In genomic region chr2:8575810-8576423, GRCh38 we compare ENCODE assay signal across 9 cellular contexts.
DNase-seq lines count a peak whose midpoint lies in the region; ATAC-seq lines count a peak whose summit lies in the region.
"Had no signal": no experiment of that assay in that cellular context is flagged by ENCODE, and none has a peak within 500 bp of the region (broad histone marks: within the 10 kb centered on the region; RNA-seq: fewer than 3 reads in every experiment).

No MANE protein-coding gene starts in this region.

- CTCF ChIA-PET in activated CD4-positive, alpha-beta T cell treated with anti-CD3 and anti-CD28 coated beads for 36 hours (lab: Charles Lee): interaction anchor here (1.4 kb wide), 1 partner anchor 22 kb away, joined by 3 read pairs; no protein-coding TSS in a partner anchor

- DNase-seq in activated CD4-positive, alpha-beta T cell treated with anti-CD3 and anti-CD28 coated beads for 36 hours: peak; percentile 23
- DNase-seq in activated CD4-positive, alpha-beta T cell treated with anti-CD3 and anti-CD28 coated beads for 1 hour: no peak
- DNase-seq in NCI-H82 (lab: John Stamatoyannopoulos, UW): peak; percentile 65
- DNase-seq in effector memory CD4-positive, alpha-beta T cell: no peak
- no peak for DNase-seq in stimulated activated effector memory CD8-positive, alpha-beta T cell treated with anti-CD3 and anti-CD28 coated beads, Interleukin-12 subunit alpha, Interleukin-12 subunit beta, amount 100 ng/mL, for 72 hours (ENCODE audit: low spot score in 2 of 2)
- DNase-seq in NCI-H446 treated with DMSO at 0.1 percent for 48 hours (lab: John Stamatoyannopoulos, UW): no peak
- no peak for DNase-seq in NCI-H1105 treated with DMSO at 0.1 percent for 48 hours (lab: John Stamatoyannopoulos, UW)
- no peak for DNase-seq in HPDE6-E6E7 (ENCODE audit: extremely low spot score)

- H3K27me3 ChIP-seq in effector memory CD4-positive, alpha-beta T cell (replicated peaks; ENCODE audit: control insufficient read depth, insufficient read depth, low read length, poor library complexity, severe bottlenecking): no peaks in the 10 kb centered on the region

- peaks cover 22% of the 10 kb centered on the region for H3K4me1 ChIP-seq in effector memory CD4-positive, alpha-beta T cell (ENCODE audit: control insufficient read depth, insufficient read depth, low read length, poor library complexity, severe bottlenecking)

- no peak overlapping the region for H3K27ac ChIP-seq in effector memory CD4-positive, alpha-beta T cell (ENCODE audit: insufficient read depth, low read length, poor library complexity, severe bottlenecking)

- POLR2A ChIA-PET in activated CD4-positive, alpha-beta T cell treated with anti-CD3 and anti-CD28 coated beads for 36 hours (lab: Charles Lee): interaction anchor here (0.7 to 1.5 kb wide), 4 partner anchors 31 to 108 kb away, joined by 3 to 7 read pairs (median 4); partner anchors contain the start of gene ID2

- H3K9me3 ChIP-seq in effector memory CD4-positive, alpha-beta T cell (ENCODE audit: control insufficient read depth, low read length): no peaks in the 10 kb centered on the region

- no peaks in the 10 kb centered on the region for H3K36me3 Mint-ChIP-seq in activated CD4-positive, alpha-beta T cell treated with anti-CD3 and anti-CD28 coated beads for 36 hours (ENCODE audit: low read depth)
- peaks cover 6% of the 10 kb centered on the region for H3K36me3 Mint-ChIP-seq in stimulated activated effector memory CD8-positive, alpha-beta T cell treated with anti-CD3 and anti-CD28 coated beads, Interleukin-12 subunit alpha, Interleukin-12 subunit beta, amount 100 ng/mL, for 72 hours
- H3K36me3 Mint-ChIP-seq: mesothelial cell of epicardium had no signal

- H3K27ac Mint-ChIP-seq in activated CD4-positive, alpha-beta T cell treated with anti-CD3 and anti-CD28 coated beads for 36 hours: peak overlapping the region; percentile 65
- H3K27ac Mint-ChIP-seq in stimulated activated effector memory CD8-positive, alpha-beta T cell treated with anti-CD3 and anti-CD28 coated beads, Interleukin-12 subunit alpha, Interleukin-12 subunit beta, amount 100 ng/mL, for 72 hours: peak overlapping the region; percentile 50

- H3K4me3 Mint-ChIP-seq in activated CD4-positive, alpha-beta T cell treated with anti-CD3 and anti-CD28 coated beads for 36 hours: peak overlapping the region; percentile 31
- peak overlapping the region; percentile 53 for H3K4me3 Mint-ChIP-seq in stimulated activated effector memory CD8-positive, alpha-beta T cell treated with anti-CD3 and anti-CD28 coated beads, Interleukin-12 subunit alpha, Interleukin-12 subunit beta, amount 100 ng/mL, for 72 hours
- H3K4me3 Mint-ChIP-seq: mesothelial cell of epicardium had no signal

- intact Hi-C loops in activated CD4-positive, alpha-beta T cell treated with anti-CD3 and anti-CD28 coated beads for 36 hours (cut with DNase I, micrococcal nuclease): loop anchor here (2.0 kb wide), 2 partner anchors 31 to 61 kb away; no protein-coding TSS in a partner anchor

- H3K27me3 Mint-ChIP-seq in activated CD4-positive, alpha-beta T cell treated with anti-CD3 and anti-CD28 coated beads for 36 hours: peaks cover 4% of the 10 kb centered on the region

- peaks cover 53% of the 10 kb centered on the region for H3K4me1 Mint-ChIP-seq in activated CD4-positive, alpha-beta T cell treated with anti-CD3 and anti-CD28 coated beads for 36 hours
- peaks cover 64% of the 10 kb centered on the region for H3K4me1 Mint-ChIP-seq in stimulated activated effector memory CD8-positive, alpha-beta T cell treated with anti-CD3 and anti-CD28 coated beads, Interleukin-12 subunit alpha, Interleukin-12 subunit beta, amount 100 ng/mL, for 72 hours

- H3K4me3 ChIP-seq in effector memory CD4-positive, alpha-beta T cell (ENCODE audit: insufficient read depth, low read depth, low read length, poor library complexity, severe bottlenecking): peak overlapping the region; percentile 13

- no peaks in the 10 kb centered on the region for H3K36me3 ChIP-seq in effector memory CD4-positive, alpha-beta T cell (ENCODE audit: control insufficient read depth, insufficient read depth, low read length)

- no peaks in the 10 kb centered on the region for H3K9me3 Mint-ChIP-seq in activated CD4-positive, alpha-beta T cell treated with anti-CD3 and anti-CD28 coated beads for 36 hours (ENCODE audit: low read depth)
- no peaks in the 10 kb centered on the region for H3K9me3 Mint-ChIP-seq in stimulated activated effector memory CD8-positive, alpha-beta T cell treated with anti-CD3 and anti-CD28 coated beads, Interleukin-12 subunit alpha, Interleukin-12 subunit beta, amount 100 ng/mL, for 72 hours
- H3K9me3 Mint-ChIP-seq: mesothelial cell of epicardium had no signal

- no peak for ATAC-seq in activated CD4-positive, alpha-beta T cell treated with anti-CD3 and anti-CD28 coated beads for 36 hours
- no peak for ATAC-seq in stimulated activated effector memory CD8-positive, alpha-beta T cell treated with anti-CD3 and anti-CD28 coated beads, Interleukin-12 subunit alpha, Interleukin-12 subunit beta, amount 100 ng/mL, for 72 hours

Comparison
In these comparisons a context has a peak if more than half of its experiments do, and no peak if none do; other contexts are left out.
1. DNase-seq: peak in activated CD4-positive, alpha-beta T cell treated with anti-CD3 and anti-CD28 coated beads for 36 hours (single experiment) and NCI-H82 (single experiment); none in activated CD4-positive, alpha-beta T cell treated with anti-CD3 and anti-CD28 coated beads for 1 hour (single experiment), effector memory CD4-positive, alpha-beta T cell (0 of 3), stimulated activated effector memory CD8-positive, alpha-beta T cell treated with anti-CD3 and anti-CD28 coated beads, Interleukin-12 subunit alpha, Interleukin-12 subunit beta, amount 100 ng/mL, for 72 hours (0 of 2), NCI-H446 treated with DMSO at 0.1 percent for 48 hours (single experiment), NCI-H1105 treated with DMSO at 0.1 percent for 48 hours (single experiment) and HPDE6-E6E7 (single experiment).